In genomic region chr10:50291261-50291850, GRCh38 we compare ENCODE assay signal across 10 cellular contexts. TPM values are rescaled to one million over a fixed set of nuclear protein-coding genes. Genes with fewer than 3 reads are reported as not detected.
DNase-seq lines count a peak whose midpoint lies in the region; ATAC-seq and TF ChIP-seq lines count a peak whose summit lies in the region.
"Had no signal": no experiment of that assay in that cellular context is flagged by ENCODE, and none has a peak within 500 bp of the region (broad histone marks: within the 10 kb centered on the region; RNA-seq: fewer than 3 reads in every experiment).

No MANE protein-coding gene starts in this region.

- H3K27me3 ChIP-seq in neural progenitor cell, result no peaks in the 10 kb centered on the region
- H3K27me3 ChIP-seq in CD8-positive, alpha-beta T cell (ENCODE audit: insufficient read depth, low read length), result no peaks in the 10 kb centered on the region

- H3K4me3 ChIP-seq in epithelial cell of proximal tubule (ENCODE audit: low read depth, low read length), result no peak overlapping the region
- no peak overlapping the region for H3K4me3 ChIP-seq in neural progenitor cell
- H3K4me3 ChIP-seq in CD8-positive, alpha-beta T cell (ENCODE audit: low read depth, low read length), result no peak overlapping the region

- H3K27ac Mint-ChIP-seq in neural progenitor cell (no peak overlapping the region), type B pancreatic cell (no peak overlapping the region)
- H3K27ac Mint-ChIP-seq in CD8-positive, alpha-beta T cell, result no peak overlapping the region
- H3K27ac Mint-ChIP-seq: activated CD4-positive, alpha-beta memory T cell treated with anti-CD3 and anti-CD28 coated beads for 36 hours; dendritic cell treated with granulocyte-macrophage colony-stimulating factor and Interleukin-4, amounts not matched to agents 40 ng/mL and 50 ng/mL, for 4 days had no signal

- DNase-seq in GM04503 (ENCODE audit: low read depth) (peak; percentile 37), NAMALWA (ENCODE audit: low spot score) (peak; percentile 14), epithelial cell of proximal tubule (ENCODE audit: low read depth) (peak; percentile 6), neural progenitor cell (ENCODE audit: low spot score) (no peak), type B pancreatic cell (ENCODE audit: extremely low spot score, unreplicated experiment) (no peak), OCI-M2 (lab: John Stamatoyannopoulos, UW; ENCODE audit: unreplicated experiment) (no peak)
- DNase-seq in CD8-positive, alpha-beta T cell, result no peak
- no peak for DNase-seq in activated CD8-positive, alpha-beta memory T cell treated with anti-CD3 and anti-CD28 coated beads, Interleukin-2, amount 50 U/mL, for 4 hours
- DNase-seq: activated CD4-positive, alpha-beta memory T cell treated with anti-CD3 and anti-CD28 coated beads for 36 hours had no signal

- H3K4me1 ChIP-seq in neural progenitor cell, result no peaks in the 10 kb centered on the region
- no peaks in the 10 kb centered on the region for H3K4me1 ChIP-seq in CD8-positive, alpha-beta T cell (ENCODE audit: insufficient read depth, low read length)

- peaks cover 4% of the 10 kb centered on the region for H3K4me1 Mint-ChIP-seq in neural progenitor cell
- no peaks in the 10 kb centered on the region for H3K4me1 Mint-ChIP-seq in type B pancreatic cell (ENCODE audit: unreplicated experiment)
- H3K4me1 Mint-ChIP-seq in CD8-positive, alpha-beta T cell (ENCODE audit: low read depth), result no peaks in the 10 kb centered on the region

- H3K79me2 ChIP-seq in neural progenitor cell (ENCODE audit: low read depth), result no peaks in the 10 kb centered on the region

- H2AFZ ChIP-seq in neural progenitor cell (replicated peaks), result no peak overlapping the region

- no peak overlapping the region for H3K4me3 Mint-ChIP-seq in neural progenitor cell
- no peak overlapping the region for H3K4me3 Mint-ChIP-seq in type B pancreatic cell
- no peak overlapping the region for H3K4me3 Mint-ChIP-seq in CD8-positive, alpha-beta T cell
- H3K4me3 Mint-ChIP-seq: activated CD4-positive, alpha-beta memory T cell treated with anti-CD3 and anti-CD28 coated beads for 36 hours; dendritic cell treated with granulocyte-macrophage colony-stimulating factor and Interleukin-4, amounts not matched to agents 40 ng/mL and 50 ng/mL, for 4 days had no signal

- H3K9ac ChIP-seq in neural progenitor cell, result no peak overlapping the region

- no peaks in the 10 kb centered on the region for H3K9me3 ChIP-seq in neural progenitor cell (ENCODE audit: low read depth)
- H3K9me3 ChIP-seq in CD8-positive, alpha-beta T cell (ENCODE audit: low read length), result no peaks in the 10 kb centered on the region

- H4K20me1 ChIP-seq in neural progenitor cell (ENCODE audit: low read depth), result no peaks in the 10 kb centered on the region

- no peak overlapping the region for H3K4me2 ChIP-seq in neural progenitor cell

- TF ChIP-seq CTCF in epithelial cell of proximal tubule (conservative IDR thresholded peaks at IDR 0.05; ENCODE audit: low read depth, low read length), result peak; percentile 70
- TF ChIP-seq CTCF in neural progenitor cell (IDR thresholded peaks at IDR 0.05), result peak; percentile 32
- no peak for TF ChIP-seq CTCF in type B pancreatic cell (conservative IDR thresholded peaks at IDR 0.05)
- TF ChIP-seq CTCF in CD8-positive, alpha-beta T cell (IDR thresholded peaks at IDR 0.05), result no peak

- peaks cover 4% of the 10 kb centered on the region for H3K27me3 Mint-ChIP-seq in neural progenitor cell (ENCODE audit: insufficient read depth, low read depth)
- no peaks in the 10 kb centered on the region for H3K27me3 Mint-ChIP-seq in type B pancreatic cell
- H3K27me3 Mint-ChIP-seq in CD8-positive, alpha-beta T cell (ENCODE audit: low read depth), result peaks cover 4% of the 10 kb centered on the region
- H3K27me3 Mint-ChIP-seq: activated CD4-positive, alpha-beta memory T cell treated with anti-CD3 and anti-CD28 coated beads for 36 hours; dendritic cell treated with granulocyte-macrophage colony-stimulating factor and Interleukin-4, amounts not matched to agents 40 ng/mL and 50 ng/mL, for 4 days had no signal

- H3K9me3 Mint-ChIP-seq in neural progenitor cell (peaks cover 4% of the 10 kb centered on the region), type B pancreatic cell (no peaks in the 10 kb centered on the region)
- H3K9me3 Mint-ChIP-seq in CD8-positive, alpha-beta T cell, result peaks cover 3% of the 10 kb centered on the region
- H3K9me3 Mint-ChIP-seq: activated CD4-positive, alpha-beta memory T cell treated with anti-CD3 and anti-CD28 coated beads for 36 hours; dendritic cell treated with granulocyte-macrophage colony-stimulating factor and Interleukin-4, amounts not matched to agents 40 ng/mL and 50 ng/mL, for 4 days had no signal

- H3K36me3 Mint-ChIP-seq in neural progenitor cell, result no peaks in the 10 kb centered on the region
- no peaks in the 10 kb centered on the region for H3K36me3 Mint-ChIP-seq in type B pancreatic cell
- H3K36me3 Mint-ChIP-seq in CD8-positive, alpha-beta T cell, result no peaks in the 10 kb centered on the region
- H3K36me3 Mint-ChIP-seq: activated CD4-positive, alpha-beta memory T cell treated with anti-CD3 and anti-CD28 coated beads for 36 hours had no signal

- CTCF ChIA-PET in CD8-positive, alpha-beta T cell (lab: Charles Lee), result no interaction called here

- H3K27ac ChIP-seq in neural progenitor cell, result no peak overlapping the region
- no peak overlapping the region for H3K27ac ChIP-seq in CD8-positive, alpha-beta T cell (ENCODE audit: low read depth, low read length)

- POLR2A ChIA-PET in CD8-positive, alpha-beta T cell (lab: Charles Lee), result no interaction called here

- intact Hi-C loops in CD8-positive, alpha-beta T cell (cut with DNase I, micrococcal nuclease), result no loop called here

- no peaks in the 10 kb centered on the region for H3K36me3 ChIP-seq in neural progenitor cell
- H3K36me3 ChIP-seq in CD8-positive, alpha-beta T cell (ENCODE audit: insufficient read depth, low read length), result no peaks in the 10 kb centered on the region

- H3F3A ChIP-seq in neural progenitor cell (ENCODE audit: low read depth), result no peaks in the 10 kb centered on the region

- ATAC-seq in CD8-positive, alpha-beta T cell, result no peak

RNA-seq across cellular contexts. Expression of gene ASAH2, which starts 40.0 kb away (rescaled TPM):
- 0.14 and 0.46 TPM in 2 replicates for total RNA-seq in epithelial cell of proximal tubule
- total RNA-seq in neural progenitor cell (ENCODE audit: low replicate concordance), result 2.0 and 6.3 TPM in 2 replicates
- 5.1 and 5.4 TPM in 2 replicates for total RNA-seq in type B pancreatic cell (ENCODE audit: low replicate concordance)
- total RNA-seq in CD8-positive, alpha-beta T cell, result 1 to 10 TPM in 1 of 2 experiments, under 1 TPM in 1; 0.50 to 2.0 TPM

Comparison
In these comparisons a context has a peak if more than half of its experiments do, and no peak if none do; other contexts are left out.
1. DNase-seq: peak in GM04503 (single experiment), NAMALWA (single experiment) and epithelial cell of proximal tubule (single experiment); none in neural progenitor cell (single experiment), type B pancreatic cell (single experiment), CD8-positive, alpha-beta T cell (0 of 7), activated CD8-positive, alpha-beta memory T cell treated with anti-CD3 and anti-CD28 coated beads, Interleukin-2, amount 50 U/mL, for 4 hours (single experiment) and OCI-M2 (single experiment).
2. CTCF ChIP-seq: peak in epithelial cell of proximal tubule (single experiment) and neural progenitor cell (single experiment); none in type B pancreatic cell (single experiment) and CD8-positive, alpha-beta T cell (single experiment).